Comparison of ENCODE assay signal across 1 cellular context in the genomic region with DNA sequence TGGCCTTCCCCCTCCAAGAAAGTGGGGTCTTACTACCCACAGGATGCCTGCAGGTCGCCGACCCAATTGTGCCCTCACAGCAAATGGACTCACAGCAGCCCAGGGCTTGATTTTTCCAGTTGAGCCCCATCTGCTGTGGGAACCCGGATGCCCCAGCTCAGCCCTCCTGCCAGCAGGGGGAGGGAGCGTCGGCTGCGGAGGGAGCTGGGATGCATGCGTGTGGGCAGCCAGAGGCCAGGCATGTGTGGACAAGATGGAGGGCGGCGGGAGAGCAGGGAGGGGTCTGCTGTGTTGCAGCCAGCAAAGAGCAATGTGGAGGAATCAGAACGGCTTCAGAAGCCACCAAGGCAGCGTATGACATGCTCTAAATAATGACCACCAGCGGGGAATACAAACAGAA.
TF ChIP-seq lines count a peak whose summit lies in the region.

No MANE protein-coding gene starts in this region.

TF ChIP-seq in H1, 55 proteins besides CTCF, POLR2A, EP300 and RAD21 (continued from another document):
- TF ChIP-seq, protein P1, sequence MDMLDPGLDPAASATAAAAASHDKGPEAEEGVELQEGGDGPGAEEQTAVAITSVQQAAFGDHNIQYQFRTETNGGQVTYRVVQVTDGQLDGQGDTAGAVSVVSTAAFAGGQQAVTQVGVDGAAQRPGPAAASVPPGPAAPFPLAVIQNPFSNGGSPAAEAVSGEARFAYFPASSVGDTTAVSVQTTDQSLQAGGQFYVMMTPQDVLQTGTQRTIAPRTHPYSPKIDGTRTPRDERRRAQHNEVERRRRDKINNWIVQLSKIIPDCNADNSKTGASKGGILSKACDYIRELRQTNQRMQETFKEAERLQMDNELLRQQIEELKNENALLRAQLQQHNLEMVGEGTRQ (IDR thresholded peaks at IDR 0.05; ENCODE audit: low read length), result no peak
- TF ChIP-seq KDM4A (IDR thresholded peaks at IDR 0.05; ENCODE audit: low read depth, low read length, severe bottlenecking), result no peak
- no peak for TF ChIP-seq SUZ12 (IDR thresholded peaks at IDR 0.05; ENCODE audit: low read length)
- TF ChIP-seq MAX (IDR thresholded peaks at IDR 0.05), result peak; percentile 89
- no peak for TF ChIP-seq CEBPB (IDR thresholded peaks at IDR 0.05; ENCODE audit: low read depth, low read length)
- no peak for TF ChIP-seq BRCA1 (IDR thresholded peaks at IDR 0.05; ENCODE audit: low read depth, low read length)
TF ChIP-seq in H1: peak in this region for 3.
